ENCODE assay signal across 14 cellular contexts in the genomic region with DNA sequence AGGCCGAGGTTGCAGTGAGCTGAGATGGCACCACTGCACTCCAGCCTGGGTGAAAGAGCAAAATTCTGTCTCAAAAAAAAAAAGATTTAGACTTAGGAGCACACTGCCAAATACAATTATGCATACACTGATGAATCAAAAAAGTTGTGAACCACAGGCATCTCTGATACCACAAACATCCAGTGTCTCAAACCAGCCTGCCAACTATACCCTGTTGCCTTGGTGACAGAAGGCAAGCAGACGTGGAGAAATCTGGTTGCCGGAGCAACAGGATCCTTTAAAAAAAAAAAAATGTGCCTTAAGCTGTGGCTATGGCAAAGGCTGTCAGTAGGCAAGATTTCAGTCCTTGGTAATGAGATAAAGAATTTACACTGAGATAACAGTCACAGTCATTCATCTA.
DNase-seq lines count a peak whose midpoint lies in the region; ATAC-seq, FAIRE-seq and TF ChIP-seq lines count a peak whose summit lies in the region.
"Had no signal": no experiment of that assay in that cellular context is flagged by ENCODE, and none has a peak within 500 bp of the region (broad histone marks: within the 10 kb centered on the region; RNA-seq: fewer than 3 reads in every experiment).

No MANE protein-coding gene starts in this region.

- intact Hi-C loops in natural killer cell (cut with micrococcal nuclease), result no loop called here

- TF ChIP-seq CTCF in bronchial epithelial cell (IDR thresholded peaks at IDR 0.05; ENCODE audit: insufficient read depth, low read length, severe bottlenecking) (no peak), natural killer cell (IDR thresholded peaks at IDR 0.05) (no peak)

- no peaks in the 10 kb centered on the region for H3K36me3 ChIP-seq in bronchial epithelial cell (ENCODE audit: control insufficient read depth, insufficient read depth, low read length)
- H3K36me3 ChIP-seq: neutrophil had no signal

- ATAC-seq in activated CD4-positive, CD25-positive, alpha-beta regulatory T cell treated with anti-CD3 and anti-CD28 coated beads, Interleukin-2, amount 50 U/mL, for 24 hours, result no peak
- ATAC-seq in GM19455 (IDR thresholded peaks at IDR 0.05; ENCODE audit: unreplicated experiment) (no peak), natural killer cell (no peak)
- ATAC-seq: stimulated activated effector memory CD8-positive, alpha-beta T cell treated with anti-CD3 and anti-CD28 coated beads, Interleukin-12 subunit alpha, Interleukin-12 subunit beta, amount 100 ng/mL, for 72 hours had no signal

- H3K27me3 Mint-ChIP-seq in natural killer cell (ENCODE audit: low read depth in 2 of 2), result no peaks in the 10 kb centered on the region

- FAIRE-seq in bronchial epithelial cell (lab: Jason Lieb, UNC), result no peak
- FAIRE-seq: frontal cortex had no signal

- peaks cover 0 to 3% of the 10 kb centered on the region in 2 donors for H3K9me3 Mint-ChIP-seq in natural killer cell
- H3K9me3 Mint-ChIP-seq: stimulated activated effector memory CD8-positive, alpha-beta T cell treated with anti-CD3 and anti-CD28 coated beads, Interleukin-12 subunit alpha, Interleukin-12 subunit beta, amount 100 ng/mL, for 72 hours had no signal

- no peaks in the 10 kb centered on the region for H3K4me1 Mint-ChIP-seq in natural killer cell
- H3K4me1 Mint-ChIP-seq: stimulated activated effector memory CD8-positive, alpha-beta T cell treated with anti-CD3 and anti-CD28 coated beads, Interleukin-12 subunit alpha, Interleukin-12 subunit beta, amount 100 ng/mL, for 72 hours had no signal

- no peaks in the 10 kb centered on the region for H3K36me3 Mint-ChIP-seq in natural killer cell
- H3K36me3 Mint-ChIP-seq: stimulated activated effector memory CD8-positive, alpha-beta T cell treated with anti-CD3 and anti-CD28 coated beads, Interleukin-12 subunit alpha, Interleukin-12 subunit beta, amount 100 ng/mL, for 72 hours had no signal

- H3K27ac Mint-ChIP-seq in natural killer cell, result no peak overlapping the region
- H3K27ac Mint-ChIP-seq: stimulated activated effector memory CD8-positive, alpha-beta T cell treated with anti-CD3 and anti-CD28 coated beads, Interleukin-12 subunit alpha, Interleukin-12 subunit beta, amount 100 ng/mL, for 72 hours had no signal

- DNase-seq in COLO829 (ENCODE audit: low spot score), result peak; percentile 29
- DNase-seq in MV-4-11 (lab: John Stamatoyannopoulos, UW), result peak; percentile 55
- DNase-seq in bronchial epithelial cell (ENCODE audit: low read depth), result peak; percentile 52
- DNase-seq in myocyte (ENCODE audit: low read depth), result peak; percentile 96
- no peak for DNase-seq in C1 segment of cervical spinal cord (lab: John Stamatoyannopoulos, UW)
- DNase-seq in natural killer cell, result no peak
- DNase-seq: activated effector memory CD4-positive, alpha-beta T cell treated with Interleukin-2 at 50 U/mL for 16 hours; NCI-H187; T-helper 9 cell had no signal

- no peak overlapping the region for H3K4me3 Mint-ChIP-seq in natural killer cell
- H3K4me3 Mint-ChIP-seq: stimulated activated effector memory CD8-positive, alpha-beta T cell treated with anti-CD3 and anti-CD28 coated beads, Interleukin-12 subunit alpha, Interleukin-12 subunit beta, amount 100 ng/mL, for 72 hours had no signal

- H3K4me3 ChIP-seq in bronchial epithelial cell (ENCODE audit: low read depth, low read length), result no peak overlapping the region

- H3K27me3 ChIP-seq in bronchial epithelial cell (ENCODE audit: control insufficient read depth, insufficient read depth, low read length), result no peaks in the 10 kb centered on the region
- H3K27me3 ChIP-seq: neutrophil had no signal

Comparison
In these comparisons a context has a peak if more than half of its experiments do, and no peak if none do; other contexts are left out.
1. DNase-seq: peak in COLO829 (single experiment), MV-4-11 (single experiment), bronchial epithelial cell (single experiment) and myocyte (single experiment); none in C1 segment of cervical spinal cord (0 of 14) and natural killer cell (single experiment).